Comparison of ENCODE assay signal across 9 cellular contexts in genomic region chr4:5142726-5143125, GRCh38.
DNase-seq lines count a peak whose midpoint lies in the region; ATAC-seq, FAIRE-seq and TF ChIP-seq lines count a peak whose summit lies in the region.
"Had no signal": no experiment of that assay in that cellular context is flagged by ENCODE, and none has a peak within 500 bp of the region (broad histone marks: within the 10 kb centered on the region; RNA-seq: fewer than 3 reads in every experiment).

No MANE protein-coding gene starts in this region.

- H3K27me3 ChIP-seq in GM23248 (replicated peaks; ENCODE audit: insufficient read depth) (0 out of 2 replicates have a peak, but pooled peaks cover under 1% of the 10 kb centered on the region), adipocyte (replicated peaks; ENCODE audit: control insufficient read depth, insufficient read depth, low read length) (no peaks in the 10 kb centered on the region), keratinocyte (ENCODE audit: control insufficient read depth, extremely low read depth, insufficient read depth, low read length) (no peaks in the 10 kb centered on the region)

- dilution Hi-C loops in keratinocyte (cut with MboI; ENCODE audit: extremely low pct_ligation_motif_present, low sequenced_read_pairs) = no loop called here

- no peak overlapping the region for H3K4me2 ChIP-seq in GM23248 (ENCODE audit: unreplicated experiment)
- no peak overlapping the region for H3K4me2 ChIP-seq in keratinocyte (ENCODE audit: control insufficient read depth, extremely low read depth, insufficient read depth, low read depth, low read length)

- 84 to 88% methylated on average over 3 of the region's 3 CpGs for WGBS in GM23248 (ENCODE audit: low coverage in 1 of 2, low lambda C conversion rate in 2 of 2, missing lambda C conversion rate in 2 of 2), 2 experiments

- H3K27ac ChIP-seq in GM23248 (no peak overlapping the region), keratinocyte (ENCODE audit: control insufficient read depth, insufficient read depth, low read length) (no peak overlapping the region)
- H3K27ac ChIP-seq: epithelial cell of prostate had no signal

- no peaks in the 10 kb centered on the region for H3K9me2 ChIP-seq in GM23248 (ENCODE audit: insufficient read depth)

- H3K9me3 ChIP-seq in GM23248 (ENCODE audit: low read depth) = no peaks in the 10 kb centered on the region
- no peaks in the 10 kb centered on the region for H3K9me3 ChIP-seq in adipocyte (ENCODE audit: control insufficient read depth, low read length)
- H3K9me3 ChIP-seq in keratinocyte (ENCODE audit: control insufficient read depth, low read depth, low read length) = no peaks in the 10 kb centered on the region

- ATAC-seq in HG02970 (IDR thresholded peaks at IDR 0.05; ENCODE audit: low FRiP score, unreplicated experiment) (no peak), HG02981 (IDR thresholded peaks at IDR 0.05; ENCODE audit: unreplicated experiment) (no peak)

- in situ Hi-C loops in GM23248 (cut with MboI) = loop anchor here (10.0 to 25.0 kb wide), 3 partner anchors 148 to 655 kb away; no protein-coding TSS in a partner anchor

- H3F3A ChIP-seq in GM23248 (ENCODE audit: insufficient read depth) = no peaks in the 10 kb centered on the region

- H2AFZ ChIP-seq in GM23248 (no peak overlapping the region), keratinocyte (ENCODE audit: control insufficient read depth, low read length) (no peak overlapping the region)

- H3K4me3 ChIP-seq in GM23248 (no peak overlapping the region), adipocyte (ENCODE audit: low read length) (no peak overlapping the region), keratinocyte (ENCODE audit: control insufficient read depth in 2 of 3, extremely low read depth in 1 of 3, insufficient read depth in 2 of 3, low read depth in 1 of 3, low read length in 3 of 3) (no peak overlapping the region)

- H3K36me3 ChIP-seq in GM23248 (ENCODE audit: low read depth) = no peaks in the 10 kb centered on the region
- no peaks in the 10 kb centered on the region for H3K36me3 ChIP-seq in adipocyte (ENCODE audit: control insufficient read depth, insufficient read depth, low read length, severe bottlenecking)
- H3K36me3 ChIP-seq in keratinocyte (ENCODE audit: control insufficient read depth in 2 of 2, extremely low read depth in 1 of 2, insufficient read depth in 2 of 2, low read length in 2 of 2) = no peaks in the 10 kb centered on the region

- DNase-seq in A172 (ENCODE audit: low spot score) (peak; percentile 9), GM23248 (peak; percentile 75), adipocyte (ENCODE audit: low read depth) (peak; percentile 75), keratinocyte (ENCODE audit: low read depth, low spot score) (no peak), GM19238 (ENCODE audit: insufficient read length, low spot score) (no peak)
- no peak for DNase-seq in stimulated activated CD4-positive, alpha-beta T cell treated with anti-CD3 and anti-CD28 coated beads, Interleukin-2, amount 100 ng/mL, for 24 hours

- H3K4me1 ChIP-seq in GM23248 (ENCODE audit: insufficient read depth) (no peaks in the 10 kb centered on the region), adipocyte (ENCODE audit: control insufficient read depth, insufficient read depth, low read length) (peaks cover 21% of the 10 kb centered on the region), keratinocyte (ENCODE audit: control insufficient read depth, extremely low read depth, insufficient read depth, low read length) (no peaks in the 10 kb centered on the region)

- no peaks in the 10 kb centered on the region for H4K20me1 ChIP-seq in GM23248 (ENCODE audit: insufficient read depth)
- no peaks in the 10 kb centered on the region for H4K20me1 ChIP-seq in keratinocyte (ENCODE audit: control insufficient read depth, extremely low read depth, insufficient read depth, low read length)

- H3K9me1 ChIP-seq in keratinocyte (ENCODE audit: control insufficient read depth, extremely low read depth, insufficient read depth, low read length) = no peaks in the 10 kb centered on the region

- H3K9ac ChIP-seq in GM23248 = no peak overlapping the region
- no peak overlapping the region for H3K9ac ChIP-seq in adipocyte (ENCODE audit: low read length)
- no peak overlapping the region for H3K9ac ChIP-seq in keratinocyte (ENCODE audit: control insufficient read depth, extremely low read depth, insufficient read depth, low read length)

- H3K79me2 ChIP-seq in GM23248 (ENCODE audit: insufficient read depth) (no peaks in the 10 kb centered on the region), keratinocyte (ENCODE audit: control insufficient read depth, insufficient read depth, low read length) (no peaks in the 10 kb centered on the region)

- peak; percentile 61 to 71 (median 66) for TF ChIP-seq CTCF in keratinocyte (optimal IDR thresholded peaks at IDR 0.05 in 1 of 3, IDR thresholded peaks at IDR 0.05 in 1 of 3, conservative IDR thresholded peaks at IDR 0.05 in 1 of 3; ENCODE audit: extremely low read depth in 1 of 3, insufficient read depth in 2 of 3, low read length in 3 of 3)

- peak; percentile 64 for FAIRE-seq in keratinocyte (lab: Jason Lieb, UNC)

Comparison
In these comparisons a context has a peak if more than half of its experiments do, and no peak if none do; other contexts are left out.
1. DNase-seq: peak in A172 (single experiment), GM23248 (single experiment) and adipocyte (single experiment); none in keratinocyte (single experiment), stimulated activated CD4-positive, alpha-beta T cell treated with anti-CD3 and anti-CD28 coated beads, Interleukin-2, amount 100 ng/mL, for 24 hours (0 of 2) and GM19238 (single experiment).